8 cellular contexts compared by ENCODE assay signal in genomic region chr7:22357311-22358175, GRCh38. TPM values are rescaled to one million over a fixed set of nuclear protein-coding genes. Genes with fewer than 3 reads are reported as not detected.
DNase-seq lines count a peak whose midpoint lies in the region; ATAC-seq, FAIRE-seq and TF ChIP-seq lines count a peak whose summit lies in the region.

No MANE protein-coding gene starts in this region.

- DNase-seq in GM12892 (ENCODE audit: insufficient read length) = no peak
- peak; percentile 85 for DNase-seq in RWPE2 (ENCODE audit: low spot score)
- DNase-seq in left cardiac atrium = no peak
- no peak for DNase-seq in gastrocnemius medialis
- DNase-seq in germinal center (ENCODE audit: low spot score) = no peak
- DNase-seq in stimulated activated CD4-positive, alpha-beta T cell treated with anti-CD3 and anti-CD28 coated beads, Interleukin-1b, Interleukin-23, amount 100 ng/mL, for 48 hours = no peak

- H2AFZ ChIP-seq in ACC112 (ENCODE audit: low read length, unreplicated experiment) = no peak overlapping the region

- TF ChIP-seq POLR2A in GM12892 (IDR thresholded peaks at IDR 0.05; ENCODE audit: low read depth, low read length) (no peak), gastrocnemius medialis (IDR thresholded peaks at IDR 0.05) (no peak)

- peak overlapping the region; percentile 66; the same call in 1 of the 2 replicates for H3K4me3 ChIP-seq in ACC112 (ENCODE audit: low read depth, low read length)
- peak overlapping the region; percentile 91 for H3K4me3 ChIP-seq in RWPE2 (ENCODE audit: severe bottlenecking)
- peak overlapping the region; percentile 26 to 56 (median 50) for H3K4me3 ChIP-seq in gastrocnemius medialis

- ATAC-seq in RWPE2 (ENCODE audit: low read depth) = peak; percentile 89
- peak; percentile 35 to 69 for ATAC-seq in left cardiac atrium
- no peak for ATAC-seq in gastrocnemius medialis
- ATAC-seq in HG02588 (IDR thresholded peaks at IDR 0.05; ENCODE audit: unreplicated experiment) = no peak

- H3K4me1 ChIP-seq in ACC112 (ENCODE audit: control insufficient read depth, insufficient read depth, low read length, unreplicated experiment) = no peaks in the 10 kb centered on the region
- H3K4me1 ChIP-seq in RWPE2 (ENCODE audit: insufficient read depth, poor library complexity, severe bottlenecking) = peaks cover 5% of the 10 kb centered on the region
- H3K4me1 ChIP-seq in gastrocnemius medialis = peaks cover 0 to 3% of the 10 kb centered on the region in 2 donors

- H3K36me3 ChIP-seq in ACC112 (ENCODE audit: insufficient read depth, low read length) (no peaks in the 10 kb centered on the region), RWPE2 (ENCODE audit: low read depth) (no peaks in the 10 kb centered on the region), gastrocnemius medialis (no peaks in the 10 kb centered on the region)

- H3K9me3 ChIP-seq in RWPE2 (ENCODE audit: severe bottlenecking) = peaks cover 2% of the 10 kb centered on the region
- H3K9me3 ChIP-seq in gastrocnemius medialis = no peaks in the 10 kb centered on the region

- TF ChIP-seq CTCF in RWPE2 (IDR thresholded peaks at IDR 0.05; ENCODE audit: poor library complexity, severe bottlenecking) = no peak
- TF ChIP-seq CTCF in gastrocnemius medialis (IDR thresholded peaks at IDR 0.05 in 4 of 5, conservative IDR thresholded peaks at IDR 0.05 in 1 of 5) = no peak

- in situ Hi-C loops in gastrocnemius medialis (cut with MboI; ENCODE audit: low sequenced_read_pairs in 4 of 4) = no loop called here

- H3K27ac ChIP-seq in ACC112 (ENCODE audit: low read depth, low read length) (no peak overlapping the region), RWPE2 (ENCODE audit: poor library complexity, severe bottlenecking) (peak overlapping the region; percentile 80), gastrocnemius medialis (peak overlapping the region in 1 of 4 donors; percentile 5)

- FAIRE-seq in GM12892 (lab: Jason Lieb, UNC) = peak; percentile 5

- H3K27me3 ChIP-seq in ACC112 (ENCODE audit: insufficient read depth, low read length) (peaks cover 24% of the 10 kb centered on the region), RWPE2 (ENCODE audit: insufficient read depth, poor library complexity, severe bottlenecking) (no peaks in the 10 kb centered on the region), gastrocnemius medialis (peaks cover 0 to 23% (median 0%) of the 10 kb centered on the region in 3 donors)

- intact Hi-C loops in left cardiac atrium (cut with DNase I) (no loop called here), gastrocnemius medialis (cut with DNase I; ENCODE audit: low total_unique reads) (no loop called here)

- H3K79me2 ChIP-seq in ACC112 (ENCODE audit: control insufficient read depth, insufficient read depth, low read length, unreplicated experiment) = no peaks in the 10 kb centered on the region

RNA-seq across cellular contexts. Expression of gene RAPGEF5, which starts 0.6 kb away (rescaled TPM):
- 2.7 TPM for polyA plus RNA-seq in GM12892 (2012; ENCODE audit: missing spikeins)
- total RNA-seq in left cardiac atrium = 10 to 100 TPM; 15.9 to 29.8 TPM
- 10 to 100 TPM in 2 of 4 donors, 1 to 10 TPM in 2; 7.4 to 16.2 (median 12.1) TPM for total RNA-seq in gastrocnemius medialis

Comparison
In these comparisons a context has a peak if more than half of its experiments do, and no peak if none do; other contexts are left out.
1. ATAC-seq: peak in RWPE2 (single experiment) and left cardiac atrium (2 of 2); none in gastrocnemius medialis (0 of 2) and HG02588 (single experiment).
2. Peak in every context shown above with its lines, with median percentiles within 50 percentile points of each other: H3K4me3 ChIP-seq.